Comparison of ENCODE assay signal across 13 cellular contexts in genomic region chr7:2038876-2039728, GRCh38.
DNase-seq lines count a peak whose midpoint lies in the region; ATAC-seq, FAIRE-seq and TF ChIP-seq lines count a peak whose summit lies in the region.
"Had no signal": no experiment of that assay in that cellular context is flagged by ENCODE, and none has a peak within 500 bp of the region (broad histone marks: within the 10 kb centered on the region; RNA-seq: fewer than 3 reads in every experiment).

No MANE protein-coding gene starts in this region.

- FAIRE-seq in K562 (lab: Jason Lieb, UNC) = peak; percentile 65

- H3K4me1 ChIP-seq in DND-41 (ENCODE audit: insufficient read depth, low read length) (peaks cover 59% of the 10 kb centered on the region), K562 (replicated peaks in 1 of 2; ENCODE audit: control insufficient read depth in 2 of 2, insufficient read depth in 2 of 2, low read length in 2 of 2) (peaks cover 15 to 34% of the 10 kb centered on the region in 2 experiments; a peak in 4 of 5 replicates)
- H3K4me1 ChIP-seq: HAP-1 had no signal

- H3K9me3 Mint-ChIP-seq in IgD-negative memory B cell (no peaks in the 10 kb centered on the region), natural killer cell (no peaks in the 10 kb centered on the region)

- H3K27me3 ChIP-seq in DND-41 (ENCODE audit: insufficient read depth, low read length, poor library complexity) (no peaks in the 10 kb centered on the region), K562 (ENCODE audit: control insufficient read depth in 2 of 2, insufficient read depth in 2 of 2, low read length in 2 of 2) (no peaks in the 10 kb centered on the region)
- H3K27me3 ChIP-seq: cardiac muscle cell, gastroesophageal sphincter had no signal

- H3K4me2 ChIP-seq in DND-41 (ENCODE audit: insufficient read depth, low read length) (peak overlapping the region; percentile 67), K562 (ENCODE audit: insufficient read depth, low read length) (no peak overlapping the region)

- 0 out of 4 replicates have a peak overlapping the region, but pooled peaks of 1 of the 2 experiments have one; percentile 13 for H3K4me3 ChIP-seq in DND-41 (ENCODE audit: low read depth in 1 of 2, low read length in 2 of 2)
- no peak overlapping the region for H3K4me3 ChIP-seq in K562
- H3K4me3 ChIP-seq: cardiac muscle cell, HAP-1 had no signal

- H3K27me3 Mint-ChIP-seq in IgD-negative memory B cell (no peaks in the 10 kb centered on the region), natural killer cell (ENCODE audit: low read depth in 2 of 2) (peaks cover 42 to 48% of the 10 kb centered on the region in 2 donors)

- peak overlapping the region; percentile 45; the same call in 1 of the 2 replicates for H3K9ac ChIP-seq in DND-41 (ENCODE audit: low read depth, low read length)
- H3K9ac ChIP-seq in K562 (ENCODE audit: insufficient read depth in 1 of 2, low read depth in 2 of 2, low read length in 2 of 2) = no peak overlapping the region

- ATAC-seq in DND-41 (ENCODE audit: insufficient read depth, low read depth) (peak; percentile 12; the same call in 2 of the 3 replicates), K562 (no peak), natural killer cell (no peak), GM18505 (IDR thresholded peaks at IDR 0.05; ENCODE audit: unreplicated experiment) (no peak)
- ATAC-seq: gastroesophageal sphincter had no signal

- TF ChIP-seq CTCF in DND-41 (IDR thresholded peaks at IDR 0.05; ENCODE audit: borderline replicate concordance, extremely low read depth, low read length, poor library complexity, severe bottlenecking) (no peak), K562 (IDR thresholded peaks at IDR 0.05 in 2 of 3, conservative IDR thresholded peaks at IDR 0.05 in 1 of 3; ENCODE audit: insufficient read depth in 2 of 3, low read depth in 1 of 3, low read length in 3 of 3) (no peak), natural killer cell (IDR thresholded peaks at IDR 0.05) (no peak), GM20000 (IDR thresholded peaks at IDR 0.05; ENCODE audit: extremely low read depth, missing control alignments) (no peak)

- TF ChIP-seq POLR2A in K562 (conservative IDR thresholded peaks at IDR 0.05) = no peak
- TF ChIP-seq POLR2A in GM18505 (IDR thresholded peaks at IDR 0.05; ENCODE audit: borderline replicate concordance, extremely low read depth, insufficient read depth, insufficient read length) = no peak

- in situ Hi-C loops in K562 (cut with MboI) = no loop called here

- no TSS peak for BruUV-seq in K562 (replicated peaks; lab: Mats Ljungman, UMichigan)

- H3K27ac ChIP-seq in DND-41 (ENCODE audit: low read length) (peak overlapping the region; percentile 83), K562 (ENCODE audit: extremely low read depth, low read depth, low read length) (no peak overlapping the region)
- H3K27ac ChIP-seq: cardiac muscle cell had no signal

- intact Hi-C loops in K562 (cut with micrococcal nuclease) (loop anchor here (2.0 kb wide), 1 partner anchor 18 kb away; no protein-coding TSS in a partner anchor), natural killer cell (cut with micrococcal nuclease) (no loop called here)

- peaks cover 13% of the 10 kb centered on the region for H3K79me2 ChIP-seq in DND-41 (ENCODE audit: insufficient read depth, low read length)
- H3K79me2 ChIP-seq in K562 (ENCODE audit: control insufficient read depth, insufficient read depth, low read length) = no peaks in the 10 kb centered on the region; the same call in 2 of the 3 replicates

- no peaks in the 10 kb centered on the region for H3K9me1 ChIP-seq in K562 (ENCODE audit: control insufficient read depth, insufficient read depth, low read length)

- peaks cover 8% of the 10 kb centered on the region for H3K36me3 Mint-ChIP-seq in IgD-negative memory B cell
- no peaks in the 10 kb centered on the region for H3K36me3 Mint-ChIP-seq in natural killer cell

- H4K20me1 ChIP-seq in DND-41 (ENCODE audit: insufficient read depth, low read length) = 0 out of 2 replicates have a peak, but pooled peaks cover 3% of the 10 kb centered on the region
- no peaks in the 10 kb centered on the region for H4K20me1 ChIP-seq in K562 (replicated peaks; ENCODE audit: control insufficient read depth, insufficient read depth, low read length)

- H3K4me3 Mint-ChIP-seq in IgD-negative memory B cell (peak overlapping the region; percentile 59 to 95 (median 92)), natural killer cell (peak overlapping the region; percentile 38)

- POLR2A ChIA-PET in K562 (lab: Yijun Ruan, JAX) = interaction anchor here (0.7 to 1.6 kb wide), 5 partner anchors 12 to 485 kb away, joined by 3 read pairs; no protein-coding TSS in a partner anchor

- H2AFZ ChIP-seq in DND-41 (ENCODE audit: low read depth, low read length) (no peak overlapping the region), K562 (ENCODE audit: low read depth, low read length) (no peak overlapping the region)

- no peaks in the 10 kb centered on the region for H3K9me3 ChIP-seq in DND-41 (ENCODE audit: insufficient read depth, low read length, severe bottlenecking)
- no peaks in the 10 kb centered on the region; the same call in 1 of the 2 replicates for H3K9me3 ChIP-seq in K562 (replicated peaks; ENCODE audit: control insufficient read depth, insufficient read depth, low read depth, low read length)
- H3K9me3 ChIP-seq: gastroesophageal sphincter, HAP-1 had no signal

- WGBS in K562 (ENCODE audit: insufficient coverage, low coverage, missing lambda C conversion rate) = 85% methylated on average over 23 of the region's 23 CpGs

- H3K36me3 ChIP-seq in DND-41 (ENCODE audit: insufficient read depth, low read length) (peaks cover 25% of the 10 kb centered on the region), K562 (ENCODE audit: control insufficient read depth, insufficient read depth, low read length) (peaks cover 16% of the 10 kb centered on the region; the same call in 2 of the 3 replicates)
- H3K36me3 ChIP-seq: cardiac muscle cell, HAP-1 had no signal

- TF ChIP-seq RAD21 in K562 (CRISPR knock-in tag; conservative IDR thresholded peaks at IDR 0.05 in 1 of 2, IDR thresholded peaks at IDR 0.05 in 1 of 2) = no peak

- DNase-seq in DND-41 (peak; percentile 36), K562 (ENCODE audit: extremely low read depth in 1 of 4, low spot score in 3 of 4) (no peak), natural killer cell (peak; percentile 11), GM20000 (ENCODE audit: low spot score) (no peak), foreskin melanocyte (no peak), T1000 (lab: John Stamatoyannopoulos, UW) (no peak)
- DNase-seq: DMS 273 treated with DMSO at 0.1 percent for 48 hours, NCI-H146 had no signal

- TF ChIP-seq EP300 in K562 (IDR thresholded peaks at IDR 0.05; ENCODE audit: low read length) = no peak

- H3K27ac Mint-ChIP-seq in IgD-negative memory B cell = peak overlapping the region; percentile 10 to 90 (median 82)
- no peak overlapping the region for H3K27ac Mint-ChIP-seq in natural killer cell

- H3K4me1 Mint-ChIP-seq in IgD-negative memory B cell = peaks cover 25 to 37% (median 32%) of the 10 kb centered on the region in 3 donors
- H3K4me1 Mint-ChIP-seq in natural killer cell = peaks cover 42 to 68% of the 10 kb centered on the region in 2 donors

- CTCF ChIA-PET in K562 (lab: Yijun Ruan, JAX; ENCODE audit: low intra/inter-chr PET ratio) = no interaction called here

TF ChIP-seq in K562, 482 proteins besides CTCF, POLR2A, EP300 and RAD21:
- TF ChIP-seq ZC3H4 (CRISPR knock-in tag; IDR thresholded peaks at IDR 0.05; ENCODE audit: borderline replicate concordance) (no peak), ZBTB5 (IDR thresholded peaks at IDR 0.05) (no peak), BDP1 (IDR thresholded peaks at IDR 0.05; ENCODE audit: insufficient read depth, insufficient read length) (no peak), HDGF (IDR thresholded peaks at IDR 0.05) (no peak), ETV5 (CRISPR knock-in tag; IDR thresholded peaks at IDR 0.05; ENCODE audit: low read depth) (no peak), PKNOX1 (IDR thresholded peaks at IDR 0.05) (0 out of 2 replicates have a peak, but pooled peaks have one; percentile 3)

Comparison
In these comparisons a context has a peak if more than half of its experiments do, and no peak if none do; other contexts are left out.
1. DNase-seq: peak in DND-41 (single experiment) and natural killer cell (single experiment); none in K562 (0 of 4), GM20000 (single experiment), foreskin melanocyte (single experiment) and T1000 (single experiment).
2. H3K27ac Mint-ChIP-seq: peak in IgD-negative memory B cell (3 of 3); none in natural killer cell (0 of 2).